1 cellular context compared by ENCODE assay signal in genomic region chr9:128771745-128772519, GRCh38.
TF ChIP-seq lines count a peak whose summit lies in the region.

Gene ZER1 (minus strand): TSS chr9:128771927. CDS start chr9:128755565, 16,362 bp downstream.

TF ChIP-seq in HepG2, 621 proteins besides CTCF, POLR2A, EP300 and RAD21 (continued from another document and continues in another):
- TF ChIP-seq, protein P1, sequence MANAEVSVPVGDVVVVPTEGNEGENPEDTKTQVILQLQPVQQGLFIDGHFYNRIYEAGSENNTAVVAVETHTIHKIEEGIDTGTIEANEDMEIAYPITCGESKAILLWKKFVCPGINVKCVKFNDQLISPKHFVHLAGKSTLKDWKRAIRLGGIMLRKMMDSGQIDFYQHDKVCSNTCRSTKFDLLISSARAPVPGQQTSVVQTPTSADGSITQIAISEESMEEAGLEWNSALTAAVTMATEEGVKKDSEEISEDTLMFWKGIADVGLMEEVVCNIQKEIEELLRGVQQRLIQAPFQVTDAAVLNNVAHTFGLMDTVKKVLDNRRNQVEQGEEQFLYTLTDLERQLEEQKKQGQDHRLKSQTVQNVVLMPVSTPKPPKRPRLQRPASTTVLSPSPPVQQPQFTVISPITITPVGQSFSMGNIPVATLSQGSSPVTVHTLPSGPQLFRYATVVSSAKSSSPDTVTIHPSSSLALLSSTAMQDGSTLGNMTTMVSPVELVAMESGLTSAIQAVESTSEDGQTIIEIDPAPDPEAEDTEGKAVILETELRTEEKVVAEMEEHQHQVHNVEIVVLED (CRISPR knock-in tag; IDR thresholded peaks at IDR 0.05; ENCODE audit: borderline replicate concordance), result peak; percentile 90
- TF ChIP-seq ZKSCAN5 (CRISPR knock-in tag; IDR thresholded peaks at IDR 0.05) (no peak), ELF3 (CRISPR knock-in tag; IDR thresholded peaks at IDR 0.05) (peak; percentile 53), ZSCAN31 (CRISPR knock-in tag; IDR thresholded peaks at IDR 0.05; ENCODE audit: low read depth) (no peak), ZNF704 (CRISPR knock-in tag; IDR thresholded peaks at IDR 0.05; ENCODE audit: borderline replicate concordance) (peak; percentile 36; the same call in 1 of the 2 replicates), KDM5A (IDR thresholded peaks at IDR 0.05; ENCODE audit: borderline replicate concordance, low read length) (peak; percentile 86), ZNF451 (CRISPR knock-in tag; IDR thresholded peaks at IDR 0.05) (peak; percentile 75; the same call in 1 of the 2 replicates), RBFOX2 (IDR thresholded peaks at IDR 0.05; ENCODE audit: low read depth, low read length) (peak; percentile 87), RXRB (CRISPR knock-in tag; IDR thresholded peaks at IDR 0.05; ENCODE audit: borderline replicate concordance) (peak; percentile 75), NONO (IDR thresholded peaks at IDR 0.05) (no peak), NONO (CRISPR knock-in tag; conservative IDR thresholded peaks at IDR 0.05) (peak; percentile 85), MAZ (IDR thresholded peaks at IDR 0.05; ENCODE audit: borderline replicate concordance, low read depth, low read length) (peak; percentile 77), MAZ (CRISPR knock-in tag; IDR thresholded peaks at IDR 0.05; ENCODE audit: low read depth) (no peak; the same call in 1 of the 2 replicates), REPIN1 (CRISPR knock-in tag; IDR thresholded peaks at IDR 0.05; ENCODE audit: borderline replicate concordance, low read depth) (peak; percentile 69), ZNF350 (CRISPR knock-in tag; IDR thresholded peaks at IDR 0.05; ENCODE audit: borderline replicate concordance, low read depth) (peak; percentile 85), CHD4 (IDR thresholded peaks at IDR 0.05; ENCODE audit: borderline replicate concordance, low read length) (no peak), HDAC1 (CRISPR knock-in tag; IDR thresholded peaks at IDR 0.05) (peak; percentile 85), GTF3A (CRISPR knock-in tag; conservative IDR thresholded peaks at IDR 0.05) (no peak), ZNF550 (CRISPR knock-in tag; IDR thresholded peaks at IDR 0.05; ENCODE audit: borderline replicate concordance) (0 out of 2 replicates have a peak, but pooled peaks have one; percentile 30), ZNF205 (CRISPR knock-in tag; IDR thresholded peaks at IDR 0.05) (peak; percentile 83), GMEB2 (CRISPR knock-in tag; IDR thresholded peaks at IDR 0.05; ENCODE audit: low read depth) (peak; percentile 69), ETV5 (CRISPR knock-in tag; IDR thresholded peaks at IDR 0.05; ENCODE audit: borderline replicate concordance) (peak; percentile 78; the same call in 1 of the 2 replicates), SMARCE1 (IDR thresholded peaks at IDR 0.05; ENCODE audit: borderline replicate concordance) (no peak), ZNF549 (CRISPR knock-in tag; IDR thresholded peaks at IDR 0.05) (no peak), ZNF580 (CRISPR knock-in tag; IDR thresholded peaks at IDR 0.05; ENCODE audit: borderline replicate concordance, low read depth) (peak; percentile 83; the same call in 1 of the 2 replicates), JARID2 (CRISPR knock-in tag; IDR thresholded peaks at IDR 0.05; ENCODE audit: insufficient replicate concordance) (no peak), CREBL2 (CRISPR knock-in tag; IDR thresholded peaks at IDR 0.05; ENCODE audit: borderline replicate concordance) (peak; percentile 78; the same call in 1 of the 2 replicates), ZNF24 (IDR thresholded peaks at IDR 0.05) (peak; percentile 65; the same call in 1 of the 2 replicates), ZNF124 (CRISPR knock-in tag; IDR thresholded peaks at IDR 0.05) (peak; percentile 88; the same call in 1 of the 2 replicates), HCFC1 (IDR thresholded peaks at IDR 0.05; ENCODE audit: low read depth, low read length) (peak; percentile 69), SP1 (IDR thresholded peaks at IDR 0.05) (no peak), SP1 (CRISPR knock-in tag; IDR thresholded peaks at IDR 0.05) (peak; percentile 95), ZNF670 (CRISPR knock-in tag; IDR thresholded peaks at IDR 0.05; ENCODE audit: borderline replicate concordance) (0 out of 2 replicates have a peak, but pooled peaks have one; percentile 75), ARNTL (CRISPR knock-in tag; IDR thresholded peaks at IDR 0.05) (peak; percentile 37; the same call in 1 of the 2 replicates), AHR (CRISPR knock-in tag; IDR thresholded peaks at IDR 0.05) (0 out of 2 replicates have a peak, but pooled peaks have one; percentile 63), SP5 (CRISPR knock-in tag; IDR thresholded peaks at IDR 0.05; ENCODE audit: borderline replicate concordance, low read depth) (peak; percentile 79), SATB2 (CRISPR knock-in tag; IDR thresholded peaks at IDR 0.05) (no peak), SMAD1 (CRISPR knock-in tag; IDR thresholded peaks at IDR 0.05; ENCODE audit: borderline replicate concordance, low read depth) (no peak; the same call in 1 of the 2 replicates), HMGXB4 (CRISPR knock-in tag; IDR thresholded peaks at IDR 0.05; ENCODE audit: borderline replicate concordance in 1 of 2, low read depth in 1 of 2) (peak; percentile 82 to 87; a peak in 2 of 4 replicates), NRL (CRISPR knock-in tag; IDR thresholded peaks at IDR 0.05; ENCODE audit: borderline replicate concordance) (peak; percentile 77; the same call in 1 of the 2 replicates), TP53 (CRISPR knock-in tag; conservative IDR thresholded peaks at IDR 0.05) (no peak)
- TF ChIP-seq, protein P2, sequence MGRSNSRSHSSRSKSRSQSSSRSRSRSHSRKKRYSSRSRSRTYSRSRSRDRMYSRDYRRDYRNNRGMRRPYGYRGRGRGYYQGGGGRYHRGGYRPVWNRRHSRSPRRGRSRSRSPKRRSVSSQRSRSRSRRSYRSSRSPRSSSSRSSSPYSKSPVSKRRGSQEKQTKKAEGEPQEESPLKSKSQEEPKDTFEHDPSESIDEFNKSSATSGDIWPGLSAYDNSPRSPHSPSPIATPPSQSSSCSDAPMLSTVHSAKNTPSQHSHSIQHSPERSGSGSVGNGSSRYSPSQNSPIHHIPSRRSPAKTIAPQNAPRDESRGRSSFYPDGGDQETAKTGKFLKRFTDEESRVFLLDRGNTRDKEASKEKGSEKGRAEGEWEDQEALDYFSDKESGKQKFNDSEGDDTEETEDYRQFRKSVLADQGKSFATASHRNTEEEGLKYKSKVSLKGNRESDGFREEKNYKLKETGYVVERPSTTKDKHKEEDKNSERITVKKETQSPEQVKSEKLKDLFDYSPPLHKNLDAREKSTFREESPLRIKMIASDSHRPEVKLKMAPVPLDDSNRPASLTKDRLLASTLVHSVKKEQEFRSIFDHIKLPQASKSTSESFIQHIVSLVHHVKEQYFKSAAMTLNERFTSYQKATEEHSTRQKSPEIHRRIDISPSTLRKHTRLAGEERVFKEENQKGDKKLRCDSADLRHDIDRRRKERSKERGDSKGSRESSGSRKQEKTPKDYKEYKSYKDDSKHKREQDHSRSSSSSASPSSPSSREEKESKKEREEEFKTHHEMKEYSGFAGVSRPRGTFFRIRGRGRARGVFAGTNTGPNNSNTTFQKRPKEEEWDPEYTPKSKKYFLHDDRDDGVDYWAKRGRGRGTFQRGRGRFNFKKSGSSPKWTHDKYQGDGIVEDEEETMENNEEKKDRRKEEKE (IDR thresholded peaks at IDR 0.05), result no peak
- TF ChIP-seq, protein P3, sequence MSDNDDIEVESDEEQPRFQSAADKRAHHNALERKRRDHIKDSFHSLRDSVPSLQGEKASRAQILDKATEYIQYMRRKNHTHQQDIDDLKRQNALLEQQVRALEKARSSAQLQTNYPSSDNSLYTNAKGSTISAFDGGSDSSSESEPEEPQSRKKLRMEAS (IDR thresholded peaks at IDR 0.05), result peak; percentile 78
- TF ChIP-seq, protein P4, sequence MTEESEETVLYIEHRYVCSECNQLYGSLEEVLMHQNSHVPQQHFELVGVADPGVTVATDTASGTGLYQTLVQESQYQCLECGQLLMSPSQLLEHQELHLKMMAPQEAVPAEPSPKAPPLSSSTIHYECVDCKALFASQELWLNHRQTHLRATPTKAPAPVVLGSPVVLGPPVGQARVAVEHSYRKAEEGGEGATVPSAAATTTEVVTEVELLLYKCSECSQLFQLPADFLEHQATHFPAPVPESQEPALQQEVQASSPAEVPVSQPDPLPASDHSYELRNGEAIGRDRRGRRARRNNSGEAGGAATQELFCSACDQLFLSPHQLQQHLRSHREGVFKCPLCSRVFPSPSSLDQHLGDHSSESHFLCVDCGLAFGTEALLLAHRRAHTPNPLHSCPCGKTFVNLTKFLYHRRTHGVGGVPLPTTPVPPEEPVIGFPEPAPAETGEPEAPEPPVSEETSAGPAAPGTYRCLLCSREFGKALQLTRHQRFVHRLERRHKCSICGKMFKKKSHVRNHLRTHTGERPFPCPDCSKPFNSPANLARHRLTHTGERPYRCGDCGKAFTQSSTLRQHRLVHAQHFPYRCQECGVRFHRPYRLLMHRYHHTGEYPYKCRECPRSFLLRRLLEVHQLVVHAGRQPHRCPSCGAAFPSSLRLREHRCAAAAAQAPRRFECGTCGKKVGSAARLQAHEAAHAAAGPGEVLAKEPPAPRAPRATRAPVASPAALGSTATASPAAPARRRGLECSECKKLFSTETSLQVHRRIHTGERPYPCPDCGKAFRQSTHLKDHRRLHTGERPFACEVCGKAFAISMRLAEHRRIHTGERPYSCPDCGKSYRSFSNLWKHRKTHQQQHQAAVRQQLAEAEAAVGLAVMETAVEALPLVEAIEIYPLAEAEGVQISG (CRISPR knock-in tag; IDR thresholded peaks at IDR 0.05), result peak; percentile 94
- TF ChIP-seq, protein P5, sequence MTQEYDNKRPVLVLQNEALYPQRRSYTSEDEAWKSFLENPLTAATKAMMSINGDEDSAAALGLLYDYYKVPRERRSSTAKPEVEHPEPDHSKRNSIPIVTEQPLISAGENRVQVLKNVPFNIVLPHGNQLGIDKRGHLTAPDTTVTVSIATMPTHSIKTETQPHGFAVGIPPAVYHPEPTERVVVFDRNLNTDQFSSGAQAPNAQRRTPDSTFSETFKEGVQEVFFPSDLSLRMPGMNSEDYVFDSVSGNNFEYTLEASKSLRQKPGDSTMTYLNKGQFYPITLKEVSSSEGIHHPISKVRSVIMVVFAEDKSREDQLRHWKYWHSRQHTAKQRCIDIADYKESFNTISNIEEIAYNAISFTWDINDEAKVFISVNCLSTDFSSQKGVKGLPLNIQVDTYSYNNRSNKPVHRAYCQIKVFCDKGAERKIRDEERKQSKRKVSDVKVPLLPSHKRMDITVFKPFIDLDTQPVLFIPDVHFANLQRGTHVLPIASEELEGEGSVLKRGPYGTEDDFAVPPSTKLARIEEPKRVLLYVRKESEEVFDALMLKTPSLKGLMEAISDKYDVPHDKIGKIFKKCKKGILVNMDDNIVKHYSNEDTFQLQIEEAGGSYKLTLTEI (CRISPR knock-in tag; conservative IDR thresholded peaks at IDR 0.05), result no peak
- TF ChIP-seq, protein P6, sequence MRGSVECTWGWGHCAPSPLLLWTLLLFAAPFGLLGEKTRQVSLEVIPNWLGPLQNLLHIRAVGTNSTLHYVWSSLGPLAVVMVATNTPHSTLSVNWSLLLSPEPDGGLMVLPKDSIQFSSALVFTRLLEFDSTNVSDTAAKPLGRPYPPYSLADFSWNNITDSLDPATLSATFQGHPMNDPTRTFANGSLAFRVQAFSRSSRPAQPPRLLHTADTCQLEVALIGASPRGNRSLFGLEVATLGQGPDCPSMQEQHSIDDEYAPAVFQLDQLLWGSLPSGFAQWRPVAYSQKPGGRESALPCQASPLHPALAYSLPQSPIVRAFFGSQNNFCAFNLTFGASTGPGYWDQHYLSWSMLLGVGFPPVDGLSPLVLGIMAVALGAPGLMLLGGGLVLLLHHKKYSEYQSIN (CRISPR knock-in tag; IDR thresholded peaks at IDR 0.05; ENCODE audit: borderline replicate concordance), result no peak
- TF ChIP-seq, protein P7, sequence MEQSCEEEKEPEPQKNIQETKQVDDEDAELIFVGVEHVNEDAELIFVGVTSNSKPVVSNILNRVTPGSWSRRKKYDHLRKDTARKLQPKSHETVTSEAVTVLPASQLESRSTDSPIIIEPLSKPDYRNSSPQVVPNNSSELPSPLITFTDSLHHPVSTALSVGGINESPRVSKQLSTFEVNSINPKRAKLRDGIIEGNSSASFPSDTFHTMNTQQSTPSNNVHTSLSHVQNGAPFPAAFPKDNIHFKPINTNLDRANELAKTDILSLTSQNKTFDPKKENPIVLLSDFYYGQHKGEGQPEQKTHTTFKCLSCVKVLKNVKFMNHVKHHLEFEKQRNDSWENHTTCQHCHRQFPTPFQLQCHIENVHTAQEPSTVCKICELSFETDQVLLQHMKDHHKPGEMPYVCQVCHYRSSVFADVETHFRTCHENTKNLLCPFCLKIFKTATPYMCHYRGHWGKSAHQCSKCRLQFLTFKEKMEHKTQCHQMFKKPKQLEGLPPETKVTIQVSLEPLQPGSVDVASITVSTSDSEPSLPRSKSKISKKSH (CRISPR knock-in tag; IDR thresholded peaks at IDR 0.05; ENCODE audit: borderline replicate concordance), result peak; percentile 84
